Comparison of ENCODE assay signal across 9 cellular contexts in genomic region chr9:38619556-38620447, GRCh38. TPM values are rescaled to one million over a fixed set of nuclear protein-coding genes. Genes with fewer than 3 reads are reported as not detected.
DNase-seq lines count a peak whose midpoint lies in the region; ATAC-seq and TF ChIP-seq lines count a peak whose summit lies in the region.
"Had no signal": no experiment of that assay in that cellular context is flagged by ENCODE, and none has a peak within 500 bp of the region (broad histone marks: within the 10 kb centered on the region; RNA-seq: fewer than 3 reads in every experiment).

No MANE protein-coding gene starts in this region.

- peak overlapping the region; percentile 47 to 63 (median 56) for H3K4me3 ChIP-seq in stomach

- H3K4me1 Mint-ChIP-seq in dendritic cell treated with granulocyte-macrophage colony-stimulating factor and Interleukin-4, amounts not matched to agents 40 ng/mL and 50 ng/mL, for 4 days (ENCODE audit: low read depth) = peaks cover 26% of the 10 kb centered on the region
- H3K4me1 Mint-ChIP-seq in mesothelial cell of epicardium = peaks cover 12% of the 10 kb centered on the region

- H3K27me3 Mint-ChIP-seq in dendritic cell treated with granulocyte-macrophage colony-stimulating factor and Interleukin-4, amounts not matched to agents 40 ng/mL and 50 ng/mL, for 4 days = peaks cover 36% of the 10 kb centered on the region
- H3K27me3 Mint-ChIP-seq in mesothelial cell of epicardium (ENCODE audit: low read depth) = peaks cover 74% of the 10 kb centered on the region

- no peak for TF ChIP-seq CTCF in VCaP (conservative IDR thresholded peaks at IDR 0.05)
- no peak for TF ChIP-seq CTCF in mesothelial cell of epicardium (IDR thresholded peaks at IDR 0.05; ENCODE audit: unreplicated experiment)
- TF ChIP-seq CTCF in stomach (IDR thresholded peaks at IDR 0.05) = no peak
- no peak for TF ChIP-seq CTCF in GM10248 (IDR thresholded peaks at IDR 0.05; ENCODE audit: control extremely low read depth, extremely low read depth, low read depth, missing control alignments)

- POLR2A ChIA-PET in GM10248 (lab: Yijun Ruan, JAX) = no interaction called here

- H3K9me3 ChIP-seq in stomach = peaks cover 0 to 12% (median 8%) of the 10 kb centered on the region in 4 donors
- H3K9me3 ChIP-seq: SJSA1 had no signal

- peak overlapping the region; percentile 88 for H3K4me3 Mint-ChIP-seq in dendritic cell treated with granulocyte-macrophage colony-stimulating factor and Interleukin-4, amounts not matched to agents 40 ng/mL and 50 ng/mL, for 4 days
- peak overlapping the region; percentile 86 for H3K4me3 Mint-ChIP-seq in mesothelial cell of epicardium

- no peak for TF ChIP-seq EP300 in stomach (IDR thresholded peaks at IDR 0.05)

- no peak for ATAC-seq in HG03095 (IDR thresholded peaks at IDR 0.05; ENCODE audit: unreplicated experiment)
- ATAC-seq in GM18868 (IDR thresholded peaks at IDR 0.05; ENCODE audit: unreplicated experiment) = no peak

- H3K36me3 Mint-ChIP-seq in dendritic cell treated with granulocyte-macrophage colony-stimulating factor and Interleukin-4, amounts not matched to agents 40 ng/mL and 50 ng/mL, for 4 days (ENCODE audit: low read depth) = peaks cover 8% of the 10 kb centered on the region
- H3K36me3 Mint-ChIP-seq in mesothelial cell of epicardium = no peaks in the 10 kb centered on the region

- H3K27ac Mint-ChIP-seq in dendritic cell treated with granulocyte-macrophage colony-stimulating factor and Interleukin-4, amounts not matched to agents 40 ng/mL and 50 ng/mL, for 4 days = peak overlapping the region; percentile 60
- no peak overlapping the region for H3K27ac Mint-ChIP-seq in mesothelial cell of epicardium

- WGBS in stomach, 5 donors = 2 to 10% (median 2%) methylated on average over 27 to 58 of the region's 58 CpGs

- CTCF ChIA-PET in GM10248 (lab: Yijun Ruan, JAX) = interaction anchor here (0.9 to 3.9 kb wide), 2 partner anchors 12 to 87 kb away, joined by 3 to 21 read pairs; no protein-coding TSS in a partner anchor

- H3K27me3 ChIP-seq in stomach = peaks cover 5 to 51% (median 30%) of the 10 kb centered on the region in 3 donors

- peaks cover 22 to 36% (median 32%) of the 10 kb centered on the region in 4 donors for H3K4me1 ChIP-seq in stomach

- TF ChIP-seq POLR2A in stomach (IDR thresholded peaks at IDR 0.05) = no peak

- intact Hi-C loops in dendritic cell treated with granulocyte-macrophage colony-stimulating factor and Interleukin-4, amounts not matched to agents 40 ng/mL and 50 ng/mL, for 4 days (cut with micrococcal nuclease) = loop anchor here (5.0 kb wide), 1 partner anchor 52 kb away; no protein-coding TSS in a partner anchor
- intact Hi-C loops in stomach (cut with DNase I; ENCODE audit: low total_unique reads) = no loop called here

- H3K27ac ChIP-seq in VCaP (peak overlapping the region; percentile 97), stomach (peak overlapping the region; percentile 71 to 97 (median 79))
- H3K27ac ChIP-seq: SJSA1 had no signal

- DNase-seq in HT-29 (ENCODE audit: low spot score) (peak; percentile 29), mesothelial cell of epicardium (ENCODE audit: low spot score in 2 of 2, unreplicated experiment in 2 of 2) (no peak), stomach (no peak), GM10248 (ENCODE audit: extremely low spot score) (no peak)

- H3K36me3 ChIP-seq in stomach = no peaks in the 10 kb centered on the region
- H3K36me3 ChIP-seq: SJSA1 had no signal

- H3K9me3 Mint-ChIP-seq in dendritic cell treated with granulocyte-macrophage colony-stimulating factor and Interleukin-4, amounts not matched to agents 40 ng/mL and 50 ng/mL, for 4 days = no peaks in the 10 kb centered on the region
- H3K9me3 Mint-ChIP-seq in mesothelial cell of epicardium = peaks cover 13% of the 10 kb centered on the region

RNA-seq across cellular contexts. Expression of gene ANKRD18A, which starts 0.6 kb away (rescaled TPM):
- total RNA-seq in HT-29 (2014; rRNA removed; shearing (Covaris generic)) = 1.3 and 1.9 TPM in 2 replicates
- total RNA-seq in mesothelial cell of epicardium (0.36 to 1.6 TPM (median 0.92 TPM) in 3 replicates), stomach (1 to 10 TPM; 1.7 to 5.8 (median 2.8) TPM)
- polyA plus RNA-seq in stomach = 1 to 10 TPM in 1 of 3 donors, under 1 TPM in 2; 0.15 to 3.3 (median 0.50) TPM
- total RNA-seq: SJSA1 had no signal
